Comparison of ENCODE assay signal across 21 cellular contexts in the genomic region with DNA sequence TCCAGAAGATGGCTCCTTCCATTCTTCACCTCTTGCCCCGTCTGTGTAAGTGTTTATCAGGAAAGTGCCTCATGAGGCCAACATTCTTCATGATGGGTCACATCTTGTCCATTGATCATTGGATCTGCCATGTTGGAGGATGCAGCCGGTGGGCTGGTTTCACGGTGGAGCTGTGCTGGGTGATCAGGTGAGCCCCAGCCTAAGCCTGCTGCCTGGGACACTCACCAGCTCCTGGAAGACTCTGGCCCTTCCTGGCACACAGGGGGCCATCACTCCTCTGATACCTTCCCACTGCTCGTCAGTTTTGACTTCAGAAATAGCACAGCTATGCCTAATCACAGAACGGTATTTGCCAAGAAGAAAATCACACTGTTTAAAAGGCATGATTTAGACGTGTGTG. TPM values are rescaled to one million over a fixed set of nuclear protein-coding genes. Genes with fewer than 3 reads are reported as not detected.
DNase-seq lines count a peak whose midpoint lies in the region; ATAC-seq lines count a peak whose summit lies in the region.
"Had no signal": no experiment of that assay in that cellular context is flagged by ENCODE, and none has a peak within 500 bp of the region (broad histone marks: within the 10 kb centered on the region; RNA-seq: fewer than 3 reads in every experiment).

No MANE protein-coding gene starts in this region.

- POLR2A ChIA-PET in activated CD4-positive, alpha-beta memory T cell treated with anti-CD3 and anti-CD28 coated beads, Interleukin-2, amount 10 ng/mL, durations not matched to agents 7 days and 5 days (lab: Charles Lee): interaction anchor here (1.3 to 2.2 kb wide), 5 partner anchors 13 to 60 kb away, joined by 3 to 6 read pairs (median 4); partner anchors contain the start of gene UBASH3A
- POLR2A ChIA-PET in activated CD4-positive, alpha-beta memory T cell treated with anti-CD3 and anti-CD28 coated beads for 36 hours (lab: Charles Lee): interaction anchor here (0.7 kb wide), 1 partner anchor 38 kb away, joined by 3 read pairs; the partner anchor contains the start of gene UBASH3A
- POLR2A ChIA-PET in CD8-positive, alpha-beta memory T cell (lab: Charles Lee): no interaction called here
- POLR2A ChIA-PET in naive thymus-derived CD8-positive, alpha-beta T cell (lab: Charles Lee): interaction anchor here (1.4 to 2.3 kb wide), 2 partner anchors 19 to 39 kb away, joined by 4 to 8 read pairs; partner anchors contain the start of gene UBASH3A

- no peaks in the 10 kb centered on the region for H3K9me3 ChIP-seq in CD8-positive, alpha-beta memory T cell (ENCODE audit: low read length)
- H3K9me3 ChIP-seq: MG63 had no signal

- intact Hi-C loops in activated CD4-positive, alpha-beta memory T cell treated with anti-CD3 and anti-CD28 coated beads for 36 hours (cut with micrococcal nuclease): no loop called here

- no peaks in the 10 kb centered on the region for H3K9me3 Mint-ChIP-seq in activated CD4-positive, alpha-beta memory T cell treated with anti-CD3 and anti-CD28 coated beads, Interleukin-2, amount 10 ng/mL, durations not matched to agents 7 days and 5 days
- no peaks in the 10 kb centered on the region for H3K9me3 Mint-ChIP-seq in activated CD4-positive, alpha-beta memory T cell treated with anti-CD3 and anti-CD28 coated beads for 36 hours
- H3K9me3 Mint-ChIP-seq in CD8-positive, alpha-beta memory T cell: no peaks in the 10 kb centered on the region
- peaks cover 6% of the 10 kb centered on the region for H3K9me3 Mint-ChIP-seq in activated naive CD8-positive, alpha-beta T cell treated with anti-CD3 and anti-CD28 coated beads for 36 hours
- H3K9me3 Mint-ChIP-seq in naive thymus-derived CD8-positive, alpha-beta T cell: no peaks in the 10 kb centered on the region

- H3K4me1 Mint-ChIP-seq in activated CD4-positive, alpha-beta memory T cell treated with anti-CD3 and anti-CD28 coated beads, Interleukin-2, amount 10 ng/mL, durations not matched to agents 7 days and 5 days: peaks cover 41% of the 10 kb centered on the region
- peaks cover 44% of the 10 kb centered on the region for H3K4me1 Mint-ChIP-seq in activated CD4-positive, alpha-beta memory T cell treated with anti-CD3 and anti-CD28 coated beads for 36 hours (ENCODE audit: low read depth)
- H3K4me1 Mint-ChIP-seq in CD8-positive, alpha-beta memory T cell: peaks cover 35 to 52% (median 37%) of the 10 kb centered on the region in 3 donors
- H3K4me1 Mint-ChIP-seq in activated naive CD8-positive, alpha-beta T cell treated with anti-CD3 and anti-CD28 coated beads for 36 hours: peaks cover 60% of the 10 kb centered on the region
- H3K4me1 Mint-ChIP-seq in naive thymus-derived CD8-positive, alpha-beta T cell: peaks cover 24 to 55% (median 37%) of the 10 kb centered on the region in 4 donors

- H3K27ac Mint-ChIP-seq in activated CD4-positive, alpha-beta memory T cell treated with anti-CD3 and anti-CD28 coated beads, Interleukin-2, amount 10 ng/mL, durations not matched to agents 7 days and 5 days: peak overlapping the region; percentile 28
- no peak overlapping the region for H3K27ac Mint-ChIP-seq in activated CD4-positive, alpha-beta memory T cell treated with anti-CD3 and anti-CD28 coated beads for 36 hours
- H3K27ac Mint-ChIP-seq in CD8-positive, alpha-beta memory T cell: peak overlapping the region in 5 of 8 donors; percentile 22 to 81 (median 66)
- H3K27ac Mint-ChIP-seq in activated naive CD8-positive, alpha-beta T cell treated with anti-CD3 and anti-CD28 coated beads for 36 hours: peak overlapping the region; percentile 35
- peak overlapping the region in 8 of 10 donors; percentile 13 to 90 (median 50) for H3K27ac Mint-ChIP-seq in naive thymus-derived CD8-positive, alpha-beta T cell
- H3K27ac Mint-ChIP-seq: B cell had no signal

- H3K36me3 Mint-ChIP-seq in activated CD4-positive, alpha-beta memory T cell treated with anti-CD3 and anti-CD28 coated beads, Interleukin-2, amount 10 ng/mL, durations not matched to agents 7 days and 5 days (ENCODE audit: low read depth): peaks cover 89% of the 10 kb centered on the region
- H3K36me3 Mint-ChIP-seq in activated CD4-positive, alpha-beta memory T cell treated with anti-CD3 and anti-CD28 coated beads for 36 hours: peaks cover 78% of the 10 kb centered on the region
- peaks cover 12 to 98% (median 21%) of the 10 kb centered on the region in 3 donors for H3K36me3 Mint-ChIP-seq in CD8-positive, alpha-beta memory T cell
- peaks cover 79% of the 10 kb centered on the region for H3K36me3 Mint-ChIP-seq in activated naive CD8-positive, alpha-beta T cell treated with anti-CD3 and anti-CD28 coated beads for 36 hours
- peaks cover 0 to 90% (median 11%) of the 10 kb centered on the region in 3 donors for H3K36me3 Mint-ChIP-seq in naive thymus-derived CD8-positive, alpha-beta T cell

- H3K4me3 Mint-ChIP-seq in activated CD4-positive, alpha-beta memory T cell treated with anti-CD3 and anti-CD28 coated beads, Interleukin-2, amount 10 ng/mL, durations not matched to agents 7 days and 5 days: no peak overlapping the region
- no peak overlapping the region for H3K4me3 Mint-ChIP-seq in activated CD4-positive, alpha-beta memory T cell treated with anti-CD3 and anti-CD28 coated beads for 36 hours
- H3K4me3 Mint-ChIP-seq in CD8-positive, alpha-beta memory T cell: no peak overlapping the region
- H3K4me3 Mint-ChIP-seq in activated naive CD8-positive, alpha-beta T cell treated with anti-CD3 and anti-CD28 coated beads for 36 hours: no peak overlapping the region
- peak overlapping the region in 1 of 10 donors; percentile 18 for H3K4me3 Mint-ChIP-seq in naive thymus-derived CD8-positive, alpha-beta T cell
- H3K4me3 Mint-ChIP-seq: B cell had no signal

- CTCF ChIA-PET in activated CD4-positive, alpha-beta memory T cell treated with anti-CD3 and anti-CD28 coated beads, Interleukin-2, amount 10 ng/mL, durations not matched to agents 7 days and 5 days (lab: Charles Lee): interaction anchor here (1.1 to 1.4 kb wide), 3 partner anchors 9 to 103 kb away, joined by 3 to 4 read pairs (median 4); no protein-coding TSS in a partner anchor
- CTCF ChIA-PET in activated CD4-positive, alpha-beta memory T cell treated with anti-CD3 and anti-CD28 coated beads for 36 hours (lab: Charles Lee): interaction anchor here (0.8 to 1.3 kb wide), 3 partner anchors 60 to 105 kb away, joined by 3 to 8 read pairs (median 4); no protein-coding TSS in a partner anchor
- CTCF ChIA-PET in CD8-positive, alpha-beta memory T cell (lab: Charles Lee): interaction anchor here (1.1 kb wide), 2 partner anchors 10 to 296 kb away, joined by 3 read pairs; no protein-coding TSS in a partner anchor

- H3K36me3 ChIP-seq in CD8-positive, alpha-beta memory T cell (ENCODE audit: insufficient read depth, low read length): peaks cover 42% of the 10 kb centered on the region
- H3K36me3 ChIP-seq: MG63 had no signal

- no peak overlapping the region for H3K4me3 ChIP-seq in CD8-positive, alpha-beta memory T cell (ENCODE audit: low read length)
- H3K4me3 ChIP-seq: MG63 had no signal

- H3K4me1 ChIP-seq in CD8-positive, alpha-beta memory T cell (ENCODE audit: insufficient read depth, low read length): no peaks in the 10 kb centered on the region

- no peaks in the 10 kb centered on the region for H3K27me3 Mint-ChIP-seq in activated CD4-positive, alpha-beta memory T cell treated with anti-CD3 and anti-CD28 coated beads, Interleukin-2, amount 10 ng/mL, durations not matched to agents 7 days and 5 days
- no peaks in the 10 kb centered on the region for H3K27me3 Mint-ChIP-seq in activated CD4-positive, alpha-beta memory T cell treated with anti-CD3 and anti-CD28 coated beads for 36 hours
- no peaks in the 10 kb centered on the region for H3K27me3 Mint-ChIP-seq in CD8-positive, alpha-beta memory T cell
- H3K27me3 Mint-ChIP-seq in activated naive CD8-positive, alpha-beta T cell treated with anti-CD3 and anti-CD28 coated beads for 36 hours: peaks cover 4% of the 10 kb centered on the region
- peaks cover 0 to 2% (median 0%) of the 10 kb centered on the region in 5 donors for H3K27me3 Mint-ChIP-seq in naive thymus-derived CD8-positive, alpha-beta T cell

- no peak for ATAC-seq in naive thymus-derived CD8-positive, alpha-beta T cell
- ATAC-seq in HG02870 (IDR thresholded peaks at IDR 0.05; ENCODE audit: unreplicated experiment) (no peak), GM21528 (IDR thresholded peaks at IDR 0.05; ENCODE audit: low FRiP score, unreplicated experiment) (no peak)
- ATAC-seq: PC-3 had no signal

- no peak for DNase-seq in activated CD4-positive, alpha-beta memory T cell treated with anti-CD3 and anti-CD28 coated beads, Interleukin-2, amount 10 ng/mL, durations not matched to agents 7 days and 5 days
- DNase-seq in activated CD4-positive, alpha-beta memory T cell treated with anti-CD3 and anti-CD28 coated beads for 36 hours: no peak
- DNase-seq in CD8-positive, alpha-beta memory T cell: no peak
- no peak for DNase-seq in activated naive CD8-positive, alpha-beta T cell treated with anti-CD3 and anti-CD28 coated beads for 36 hours
- peak in 1 of 10 donors; percentile 59 for DNase-seq in naive thymus-derived CD8-positive, alpha-beta T cell
- DNase-seq in hepatic stellate cell (ENCODE audit: low spot score): no peak
- DNase-seq: DMS53, Kasumi-1, MG63, NCI-H1048, NCI-H1436, NCI-H1930, NCI-H345, NCI-H526, PC-3, RPMI8226, SHP77 treated with DMSO at 0.1 percent for 48 hours had no signal

- H3K27ac ChIP-seq in CD8-positive, alpha-beta memory T cell (ENCODE audit: low read depth, low read length): no peak overlapping the region

- no peaks in the 10 kb centered on the region for H3K27me3 ChIP-seq in CD8-positive, alpha-beta memory T cell (ENCODE audit: insufficient read depth, low read length, poor library complexity, severe bottlenecking)

RNA-seq across cellular contexts. Expression of gene UBASH3A, which starts 38.3 kb away (rescaled TPM):
- total RNA-seq in activated CD4-positive, alpha-beta memory T cell treated with anti-CD3 and anti-CD28 coated beads, Interleukin-2, amount 10 ng/mL, durations not matched to agents 7 days and 5 days: 10 to 100 TPM; 67.8 to 70.6 TPM
- total RNA-seq in activated CD4-positive, alpha-beta memory T cell treated with anti-CD3 and anti-CD28 coated beads for 36 hours: 10 to 100 TPM; 27.2 to 29.4 TPM
- 10 to 100 TPM; 36.4 to 38.7 TPM for total RNA-seq in CD8-positive, alpha-beta memory T cell
- polyA plus RNA-seq in CD8-positive, alpha-beta memory T cell: 55.1 TPM
- total RNA-seq in activated naive CD8-positive, alpha-beta T cell treated with anti-CD3 and anti-CD28 coated beads for 36 hours: 10 to 100 TPM; 38.9 to 41.1 TPM
- total RNA-seq in naive thymus-derived CD8-positive, alpha-beta T cell: 10 to 100 TPM; 91.6 to 99.6 TPM
- 10 to 100 TPM; 32.8 to 75.3 (median 53.9) TPM for polyA plus RNA-seq in naive thymus-derived CD8-positive, alpha-beta T cell
- total RNA-seq: A172 had no signal

RNA-seq across cellular contexts. Expression of gene TMPRSS3, which starts 46.1 kb away (rescaled TPM):
- 10 to 100 TPM; 24.6 to 24.8 TPM for total RNA-seq in activated CD4-positive, alpha-beta memory T cell treated with anti-CD3 and anti-CD28 coated beads, Interleukin-2, amount 10 ng/mL, durations not matched to agents 7 days and 5 days
- total RNA-seq in activated CD4-positive, alpha-beta memory T cell treated with anti-CD3 and anti-CD28 coated beads for 36 hours: 10 to 100 TPM; 47.6 to 49.8 TPM
- 10 to 100 TPM; 19.6 to 20.4 TPM for total RNA-seq in CD8-positive, alpha-beta memory T cell
- polyA plus RNA-seq in CD8-positive, alpha-beta memory T cell: 2.0 TPM
- total RNA-seq in activated naive CD8-positive, alpha-beta T cell treated with anti-CD3 and anti-CD28 coated beads for 36 hours: 10 to 100 TPM; 49.1 to 50.7 TPM
- 1 to 10 TPM; 2.2 to 2.9 TPM for total RNA-seq in naive thymus-derived CD8-positive, alpha-beta T cell
- 1 to 10 TPM in 1 of 3 donors, under 1 TPM in 1, not detected in 1; 0.89 to 1.4 TPM for polyA plus RNA-seq in naive thymus-derived CD8-positive, alpha-beta T cell
- total RNA-seq: PC-3 had no signal

RNA-seq across cellular contexts. Expression of gene RSPH1, which starts 54.1 kb away (rescaled TPM):
- not detected for total RNA-seq in activated CD4-positive, alpha-beta memory T cell treated with anti-CD3 and anti-CD28 coated beads, Interleukin-2, amount 10 ng/mL, durations not matched to agents 7 days and 5 days
- under 1 TPM; 0.38 to 0.53 TPM for total RNA-seq in activated CD4-positive, alpha-beta memory T cell treated with anti-CD3 and anti-CD28 coated beads for 36 hours
- not detected for total RNA-seq in CD8-positive, alpha-beta memory T cell
- polyA plus RNA-seq in CD8-positive, alpha-beta memory T cell: not detected
- total RNA-seq in activated naive CD8-positive, alpha-beta T cell treated with anti-CD3 and anti-CD28 coated beads for 36 hours: under 1 TPM in 1 of 2 experiments, not detected in 1; 0.32 TPM
- total RNA-seq in naive thymus-derived CD8-positive, alpha-beta T cell: under 1 TPM in 1 of 2 experiments, not detected in 1; 0.14 TPM
- polyA plus RNA-seq in naive thymus-derived CD8-positive, alpha-beta T cell: not detected
- total RNA-seq: A172 had no signal

Comparison
In these comparisons a context has a peak if more than half of its experiments do, and no peak if none do; other contexts are left out.
1. RNA of gene TMPRSS3, which starts 46.1 kb away (total RNA-seq): 49.1 to 50.7 TPM in activated naive CD8-positive, alpha-beta T cell treated with anti-CD3 and anti-CD28 coated beads for 36 hours, 47.6 to 49.8 TPM in activated CD4-positive, alpha-beta memory T cell treated with anti-CD3 and anti-CD28 coated beads for 36 hours, 24.6 to 24.8 TPM in activated CD4-positive, alpha-beta memory T cell treated with anti-CD3 and anti-CD28 coated beads, Interleukin-2, amount 10 ng/mL, durations not matched to agents 7 days and 5 days and 19.6 to 20.4 TPM in CD8-positive, alpha-beta memory T cell; 2.2 to 2.9 TPM in naive thymus-derived CD8-positive, alpha-beta T cell; every median in the first group is over 4 times any median in the second.